In genomic region chr11:83000381-83000780, GRCh38 we compare ENCODE assay signal across 23 cellular contexts.
"Had no signal": no experiment of that assay in that cellular context is flagged by ENCODE, and none has a peak within 500 bp of the region (broad histone marks: within the 10 kb centered on the region; RNA-seq: fewer than 3 reads in every experiment).

No MANE protein-coding gene starts in this region.

- H3K36me3 ChIP-seq: esophagus muscularis mucosa, left ventricle myocardium inferior, sigmoid colon, tibial nerve, uterus had no signal

- H3K27me3 ChIP-seq: esophagus muscularis mucosa, sigmoid colon, tibial nerve, uterus had no signal

- ATAC-seq: activated CD4-positive, alpha-beta T cell treated with anti-CD3 and anti-CD28 coated beads for 36 hours; activated T-helper 17 cell treated with anti-CD3 and anti-CD28 coated beads, Interleukin-2, amount 50 U/mL, for 72 hours; naive thymus-derived CD8-positive, alpha-beta T cell had no signal

- H3K36me3 Mint-ChIP-seq: brain had no signal

- H3K9me3 ChIP-seq: esophagus muscularis mucosa, left ventricle myocardium inferior, sigmoid colon, tibial nerve, uterus had no signal

- H3K4me3 ChIP-seq: esophagus muscularis mucosa, left ventricle myocardium inferior, sigmoid colon, smooth muscle cell, tibial nerve, uterus had no signal

- H3K27ac Mint-ChIP-seq: activated T-helper 17 cell treated with anti-CD3 and anti-CD28 coated beads, Interleukin-2, amount 50 U/mL, for 72 hours; brain had no signal

- DNase-seq: activated CD4-positive, alpha-beta T cell treated with anti-CD3 and anti-CD28 coated beads for 36 hours; activated CD4-positive, alpha-beta T cell treated with anti-CD3 and anti-CD28 coated beads, Interleukin-2, amount 50 U/mL, for 4 hours; activated CD8-positive, alpha-beta memory T cell treated with anti-CD3 and anti-CD28 coated beads for 24 hours; activated CD8-positive, alpha-beta memory T cell treated with anti-CD3 and anti-CD28 coated beads, Interleukin-2, amount 50 U/mL, for 4 hours; activated naive CD4-positive, alpha-beta T cell treated with Interleukin-2 at 50 U/mL for 16 hours; activated T-cell treated with anti-CD3 and anti-CD28 coated beads, Interleukin-2, amount 50 U/mL, for 24 hours; anterior cingulate cortex; effector memory CD4-positive, alpha-beta T cell; hippocampal formation; kidney glomerular epithelial cell; left ventricle myocardium inferior; naive thymus-derived CD8-positive, alpha-beta T cell; retina; sigmoid colon; stimulated activated CD4-positive, alpha-beta T cell treated with anti-CD3 and anti-CD28 coated beads, Interleukin-15, amount 100 ng/mL, for 24 hours; stimulated activated naive CD4-positive, alpha-beta T cell treated with Interleukin-2 at 50 U/mL for 16 hours; uterus had no signal

- H3K27me3 Mint-ChIP-seq: activated CD4-positive, alpha-beta T cell treated with anti-CD3 and anti-CD28 coated beads for 36 hours; activated T-cell treated with anti-CD3 and anti-CD28 coated beads, Interleukin-2, amount 50 U/mL, for 24 hours; activated T-helper 17 cell treated with anti-CD3 and anti-CD28 coated beads, Interleukin-2, amount 50 U/mL, for 72 hours; brain; naive thymus-derived CD8-positive, alpha-beta T cell; progenitor cell of endocrine pancreas had no signal

- H3K27ac ChIP-seq: esophagus muscularis mucosa, left ventricle myocardium inferior, sigmoid colon, tibial nerve, uterus had no signal

- H3K4me3 Mint-ChIP-seq: activated CD4-positive, alpha-beta T cell treated with anti-CD3 and anti-CD28 coated beads for 36 hours; activated T-cell treated with anti-CD3 and anti-CD28 coated beads, Interleukin-2, amount 50 U/mL, for 24 hours; activated T-helper 17 cell treated with anti-CD3 and anti-CD28 coated beads, Interleukin-2, amount 50 U/mL, for 72 hours; brain had no signal

- H3K9me3 Mint-ChIP-seq: activated T-cell treated with anti-CD3 and anti-CD28 coated beads, Interleukin-2, amount 50 U/mL, for 24 hours; activated T-helper 17 cell treated with anti-CD3 and anti-CD28 coated beads, Interleukin-2, amount 50 U/mL, for 72 hours; brain; naive thymus-derived CD8-positive, alpha-beta T cell had no signal
